Comparison of ENCODE assay signal across 1 cellular context in genomic region chr1:192476802-192477298, GRCh38.
A peak's percentile ranks its signal among the peaks of the same experiment; 100 is the strongest.
TF ChIP-seq lines count a peak whose summit lies in the region.

No MANE protein-coding gene starts in this region.

TF ChIP-seq in HEK293, 187 proteins besides CTCF, POLR2A, EP300 and RAD21 (continued from another document):
- TF ChIP-seq ZNF169 (tag by site-specific recombination; IDR thresholded peaks at IDR 0.05) (no peak), ZNF768 (tag by site-specific recombination; IDR thresholded peaks at IDR 0.05) (no peak), ZNF629 (tag by site-specific recombination; IDR thresholded peaks at IDR 0.05) (peak; percentile 91)
- TF ChIP-seq, protein P1, sequence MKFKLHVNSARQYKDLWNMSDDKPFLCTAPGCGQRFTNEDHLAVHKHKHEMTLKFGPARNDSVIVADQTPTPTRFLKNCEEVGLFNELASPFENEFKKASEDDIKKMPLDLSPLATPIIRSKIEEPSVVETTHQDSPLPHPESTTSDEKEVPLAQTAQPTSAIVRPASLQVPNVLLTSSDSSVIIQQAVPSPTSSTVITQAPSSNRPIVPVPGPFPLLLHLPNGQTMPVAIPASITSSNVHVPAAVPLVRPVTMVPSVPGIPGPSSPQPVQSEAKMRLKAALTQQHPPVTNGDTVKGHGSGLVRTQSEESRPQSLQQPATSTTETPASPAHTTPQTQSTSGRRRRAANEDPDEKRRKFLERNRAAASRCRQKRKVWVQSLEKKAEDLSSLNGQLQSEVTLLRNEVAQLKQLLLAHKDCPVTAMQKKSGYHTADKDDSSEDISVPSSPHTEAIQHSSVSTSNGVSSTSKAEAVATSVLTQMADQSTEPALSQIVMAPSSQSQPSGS (tag by site-specific recombination; IDR thresholded peaks at IDR 0.05; ENCODE audit: low read depth): 0 out of 2 replicates have a peak, but pooled peaks have one; percentile 33
